8 cellular contexts compared by ENCODE assay signal in the genomic region with DNA sequence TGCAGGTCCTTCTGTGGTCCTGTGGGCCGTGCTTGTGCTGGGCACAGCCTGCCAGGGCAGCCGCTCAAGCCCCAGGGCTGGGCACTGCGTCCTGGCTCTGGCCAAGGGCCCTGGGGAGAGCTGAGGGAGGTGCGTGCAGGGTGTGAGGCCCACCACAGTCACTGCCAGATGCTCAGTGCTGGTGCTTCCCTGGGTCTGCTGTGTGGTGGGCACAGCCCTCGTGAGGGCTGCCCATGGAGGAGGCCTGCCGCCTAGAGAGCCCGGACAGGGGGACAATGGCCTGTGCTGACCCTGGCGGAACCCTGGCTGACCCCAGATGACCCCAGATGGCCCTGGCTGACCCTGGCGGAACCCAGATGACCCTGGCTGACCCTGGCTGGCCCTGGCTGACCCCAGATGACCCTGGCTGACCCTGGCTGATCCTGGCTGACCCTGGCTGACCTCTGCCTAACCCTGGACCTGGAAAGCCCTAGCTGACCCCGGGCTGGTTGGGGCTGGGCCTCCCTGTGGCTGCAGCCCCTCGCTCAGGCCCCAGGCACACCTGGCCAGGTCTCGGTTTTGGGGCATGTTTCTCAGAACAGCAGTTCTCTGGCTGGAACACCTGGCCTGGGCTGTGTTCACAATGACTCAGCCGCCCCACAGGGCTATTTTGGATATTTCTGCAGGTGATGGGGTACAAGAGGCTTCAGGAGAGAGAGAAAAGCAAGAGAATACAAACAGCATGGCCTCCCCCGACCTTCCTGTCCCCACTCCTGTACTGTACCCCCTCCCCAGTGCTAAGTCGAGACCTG. TPM values are rescaled to one million over a fixed set of nuclear protein-coding genes. Genes with fewer than 3 reads are reported as not detected.
DNase-seq lines count a peak whose midpoint lies in the region; ATAC-seq, FAIRE-seq and TF ChIP-seq lines count a peak whose summit lies in the region.

No MANE protein-coding gene starts in this region.

- no peak for DNase-seq in GM12891 (ENCODE audit: insufficient read length, low spot score)
- DNase-seq in left lung: peak; percentile 29 to 56
- no peak for DNase-seq in NCI-H187 (lab: John Stamatoyannopoulos, UW)
- DNase-seq in NCI-H146 (lab: John Stamatoyannopoulos, UW): no peak
- DNase-seq in NCI-H1092 (lab: John Stamatoyannopoulos, UW): no peak
- DNase-seq in NCI-H1694 (lab: John Stamatoyannopoulos, UW): no peak

- no peak for TF ChIP-seq POLR2A in GM12891 (IDR thresholded peaks at IDR 0.05; ENCODE audit: low read depth, low read length)

- no peaks in the 10 kb centered on the region for H3K4me1 ChIP-seq in left lung

- H3K27ac ChIP-seq in left lung: no peak overlapping the region

- peak; percentile 57 for ATAC-seq in GM21447 (IDR thresholded peaks at IDR 0.05; ENCODE audit: unreplicated experiment)
- ATAC-seq in HG03378 (IDR thresholded peaks at IDR 0.05; ENCODE audit: unreplicated experiment): peak; percentile 38
- ATAC-seq in left lung: no peak

- H3K9me3 ChIP-seq in left lung: no peaks in the 10 kb centered on the region

- TF ChIP-seq CTCF in left lung (IDR thresholded peaks at IDR 0.05): no peak

- H3K36me3 ChIP-seq in left lung: no peaks in the 10 kb centered on the region

- FAIRE-seq in GM12891 (lab: Jason Lieb, UNC): peak; percentile 68

- intact Hi-C loops in left lung (cut with DNase I): loop anchor here in 1 of 2 donors (10.0 kb wide), 1 partner anchor 123 kb away; no protein-coding TSS in a partner anchor

- no peak overlapping the region for H3K4me3 ChIP-seq in left lung

- H3K27me3 ChIP-seq in left lung: no peaks in the 10 kb centered on the region

TF ChIP-seq in GM12891, 5 proteins besides CTCF, POLR2A, EP300 and RAD21:
- TF ChIP-seq PAX5 (IDR thresholded peaks at IDR 0.05; ENCODE audit: insufficient read depth, low read length, severe bottlenecking) (no peak), POU2F2 (IDR thresholded peaks at IDR 0.05; ENCODE audit: low read depth, low read length) (0 out of 2 replicates have a peak, but pooled peaks have one; percentile 6), POLR2AphosphoS5 (IDR thresholded peaks at IDR 0.05; ENCODE audit: low read depth, low read length) (0 out of 2 replicates have a peak, but pooled peaks have one; percentile 49), SPI1 (IDR thresholded peaks at IDR 0.05; ENCODE audit: low read depth, low read length) (no peak), TAF1 (IDR thresholded peaks at IDR 0.05; ENCODE audit: low read depth, low read length) (no peak)

RNA-seq across cellular contexts. Expression of a gene that starts 55.4 kb away (rescaled TPM):
- 0.18 TPM for polyA plus RNA-seq in GM12891 (2012; ENCODE audit: low read depth, missing spikeins)
- 1 to 10 TPM; 2.4 to 3.0 TPM for total RNA-seq in left lung

Comparison
In these comparisons a context has a peak if more than half of its experiments do, and no peak if none do; other contexts are left out.
1. DNase-seq: peak in left lung (2 of 2); none in GM12891 (single experiment), NCI-H187 (0 of 2), NCI-H146 (single experiment), NCI-H1092 (single experiment) and NCI-H1694 (single experiment).